In genomic region chr20:42472198-42472597, GRCh38 we compare ENCODE assay signal across 5 cellular contexts.
"Had no signal": no experiment of that assay in that cellular context is flagged by ENCODE, and none has a peak within 500 bp of the region (broad histone marks: within the 10 kb centered on the region; RNA-seq: fewer than 3 reads in every experiment).

No MANE protein-coding gene starts in this region.

- ATAC-seq: HepG2, K562 had no signal

- DNase-seq: IMR-90 had no signal

- FAIRE-seq: HepG2, HTR-8/SVneo, K562 had no signal

- H3K27ac ChIP-seq: HL-60 had no signal

- H3K4me3 ChIP-seq: K562 had no signal
